1 cellular context compared by ENCODE assay signal in genomic region chr1:15719721-15720120, GRCh38.
TF ChIP-seq lines count a peak whose summit lies in the region.

No MANE protein-coding gene starts in this region.

TF ChIP-seq in H1, 55 proteins besides CTCF, POLR2A, EP300 and RAD21:
- TF ChIP-seq SP2 (IDR thresholded peaks at IDR 0.05; ENCODE audit: low read length) (no peak), BRCA1 (IDR thresholded peaks at IDR 0.05; ENCODE audit: low read depth, low read length) (no peak), CHD2 (IDR thresholded peaks at IDR 0.05; ENCODE audit: low read length) (no peak), SIRT6 (IDR thresholded peaks at IDR 0.05; ENCODE audit: low read length) (no peak), HDAC6 (IDR thresholded peaks at IDR 0.05; ENCODE audit: low read depth, low read length) (no peak), SAP30 (IDR thresholded peaks at IDR 0.05; ENCODE audit: insufficient read depth, insufficient replicate concordance, low read length) (no peak), TBP (IDR thresholded peaks at IDR 0.05; ENCODE audit: low read depth, low read length) (no peak), EGR1 (IDR thresholded peaks at IDR 0.05; ENCODE audit: borderline replicate concordance, low read depth, low read length) (no peak), CBX5 (IDR thresholded peaks at IDR 0.05; ENCODE audit: low read depth, low read length) (no peak), KDM4A (IDR thresholded peaks at IDR 0.05; ENCODE audit: low read depth, low read length, severe bottlenecking) (no peak), NANOG (IDR thresholded peaks at IDR 0.05; ENCODE audit: insufficient read depth, low read depth, low read length, poor library complexity, severe bottlenecking) (no peak), CTBP2 (IDR thresholded peaks at IDR 0.05; ENCODE audit: borderline replicate concordance, insufficient read depth, insufficient read length, low read length) (no peak), TAF1 (IDR thresholded peaks at IDR 0.05; ENCODE audit: low read depth, low read length) (no peak), KDM1A (IDR thresholded peaks at IDR 0.05; ENCODE audit: borderline replicate concordance, low read length) (no peak), ZNF274 (IDR thresholded peaks at IDR 0.05; ENCODE audit: borderline replicate concordance, extremely low read depth, low read length) (no peak), BCL11A (IDR thresholded peaks at IDR 0.05; ENCODE audit: low read depth in 2 of 2, low read length in 2 of 2) (no peak), ASH2L (IDR thresholded peaks at IDR 0.05; ENCODE audit: low read length) (no peak), CREB1 (IDR thresholded peaks at IDR 0.05) (no peak), PHF8 (conservative IDR thresholded peaks at IDR 0.05; ENCODE audit: low read depth, low read length) (no peak), ATF2 (IDR thresholded peaks at IDR 0.05; ENCODE audit: low read length) (no peak)
